Comparison of ENCODE assay signal across 8 cellular contexts in genomic region chr2:62320137-62320536, GRCh38.
DNase-seq lines count a peak whose midpoint lies in the region; ATAC-seq, FAIRE-seq and TF ChIP-seq lines count a peak whose summit lies in the region.
"Not testable (repeated sequence)": the region's sequence is repeated elsewhere in the genome, so short reads cannot be mapped to it uniquely, and the experiment has no call there.

No MANE protein-coding gene starts in this region.

- H3K4ac ChIP-seq in H1 (replicated peaks; ENCODE audit: insufficient read length, low read depth, low read length); mesendoderm (ENCODE audit: low read depth, low read length): not testable (repeated sequence)

- not testable (repeated sequence) for H3K23me2 ChIP-seq in H1 (ENCODE audit: low read depth, low read length)

- not testable (repeated sequence) for H3K4me2 ChIP-seq in GM23338; GM12878 (ENCODE audit: control insufficient read depth, insufficient read depth); K562 (ENCODE audit: insufficient read depth, low read length); H1 (ENCODE audit: insufficient read depth in 1 of 2, low read depth in 2 of 2, low read length in 2 of 2); mesendoderm (ENCODE audit: low read length)
- H3K4me2 ChIP-seq in neural progenitor cell = peak overlapping the region; percentile 62

- H3K9me2 ChIP-seq in GM23338 (ENCODE audit: insufficient read depth) = not testable (repeated sequence)

- not testable (repeated sequence) for H3K18ac ChIP-seq in H1 (ENCODE audit: extremely low read depth, low read length)
- H3K18ac ChIP-seq in mesendoderm (ENCODE audit: low read length) = peak overlapping the region; percentile 81

- BruUV-seq in GM12878 (replicated peaks; lab: Mats Ljungman, UMichigan); K562 (replicated peaks; lab: Mats Ljungman, UMichigan): not testable (repeated sequence)

- H3K79me2 ChIP-seq in GM23338 (replicated peaks; ENCODE audit: insufficient read depth); GM12878 (ENCODE audit: control insufficient read depth, insufficient read depth, low read length); K562 (ENCODE audit: control insufficient read depth, insufficient read depth, low read length); H1 (ENCODE audit: control insufficient read depth in 1 of 2, insufficient read depth in 2 of 2, low read length in 2 of 2); mesendoderm (ENCODE audit: control insufficient read depth, insufficient read depth, low read length); neural progenitor cell (ENCODE audit: low read depth): not testable (repeated sequence)

- H4K5ac ChIP-seq in H1 (ENCODE audit: insufficient read length, low read depth, low read length); mesendoderm (ENCODE audit: low read length): not testable (repeated sequence)

- not testable (repeated sequence) for H4K8ac ChIP-seq in H1 (ENCODE audit: extremely low read depth, insufficient read depth, low read length); mesendoderm (ENCODE audit: low read depth, low read length)

- DNase-seq in GM23338 (ENCODE audit: low spot score); GM12878 (ENCODE audit: low read depth, low spot score); K562 (ENCODE audit: extremely low read depth in 1 of 4, low spot score in 3 of 4); H1 (ENCODE audit: low read depth in 1 of 2, low spot score in 2 of 2); mesendoderm; neural progenitor cell (ENCODE audit: low spot score); thyroid gland: not testable (repeated sequence)

- H3K27ac ChIP-seq in GM23338 (ENCODE audit: low read depth) (peak overlapping the region; percentile 89; the same call in 1 of the 2 replicates), GM12878 (ENCODE audit: control insufficient read depth, insufficient read depth) (peak overlapping the region; percentile 77), thyroid gland (peak overlapping the region in 2 of 3 donors; percentile 71 to 83)
- H3K27ac ChIP-seq in HEK293 (ENCODE audit: extremely low read depth, low read depth, low read length); K562 (ENCODE audit: extremely low read depth, low read depth, low read length); H1 (ENCODE audit: low read depth, low read length); mesendoderm (ENCODE audit: low read depth, low read length); neural progenitor cell: not testable (repeated sequence)

- not testable (repeated sequence) for H2BK15ac ChIP-seq in H1 (ENCODE audit: low read length); mesendoderm (replicated peaks; ENCODE audit: low read depth)

- not testable (repeated sequence) for H3K4me3 ChIP-seq in GM23338; HEK293 (ENCODE audit: low read depth, low read length); GM12878; K562; H1 (ENCODE audit: extremely low read depth in 1 of 4, insufficient read depth in 2 of 4, low read depth in 3 of 4, low read length in 4 of 4); mesendoderm (ENCODE audit: low read length); neural progenitor cell; thyroid gland (replicated peaks in 1 of 3)

- H3K4me1 ChIP-seq in GM23338 (ENCODE audit: insufficient read depth) = peaks cover 32% of the 10 kb centered on the region
- not testable (repeated sequence) for H3K4me1 ChIP-seq in HEK293 (ENCODE audit: control insufficient read depth, insufficient read depth, low read length); mesendoderm (ENCODE audit: control insufficient read depth, low read depth, low read length)
- peaks cover 32% of the 10 kb centered on the region for H3K4me1 ChIP-seq in GM12878 (ENCODE audit: control insufficient read depth, insufficient read depth, low read length)
- peaks cover 7 to 19% of the 10 kb centered on the region in 2 experiments; a peak in 4 of 5 replicates for H3K4me1 ChIP-seq in K562 (replicated peaks in 1 of 2; ENCODE audit: control insufficient read depth in 2 of 2, insufficient read depth in 2 of 2, low read length in 2 of 2)
- peaks cover 0 to 17% (median 6%) of the 10 kb centered on the region in 4 experiments; a peak in 5 of 7 replicates for H3K4me1 ChIP-seq in H1 (replicated peaks in 1 of 4; ENCODE audit: control insufficient read depth in 3 of 4, insufficient read depth in 4 of 4, low read length in 3 of 4)
- H3K4me1 ChIP-seq in neural progenitor cell = peaks cover 16% of the 10 kb centered on the region
- peaks cover 13 to 23% of the 10 kb centered on the region in 2 donors for H3K4me1 ChIP-seq in thyroid gland

- not testable (repeated sequence) for TF ChIP-seq RAD21 in GM12878 (IDR thresholded peaks at IDR 0.05; ENCODE audit: insufficient read depth, low read depth, low read length); K562 (CRISPR knock-in tag; conservative IDR thresholded peaks at IDR 0.05 in 1 of 2, IDR thresholded peaks at IDR 0.05 in 1 of 2); H1 (IDR thresholded peaks at IDR 0.05 in 1 of 2, conservative IDR thresholded peaks at IDR 0.05 in 1 of 2; ENCODE audit: low read depth in 2 of 2, low read length in 2 of 2)

- not testable (repeated sequence) for H3K27me3 ChIP-seq in GM23338 (ENCODE audit: insufficient read depth); GM12878 (replicated peaks in 1 of 2; ENCODE audit: control insufficient read depth in 2 of 2, insufficient read depth in 2 of 2, low read length in 1 of 2); K562 (ENCODE audit: control insufficient read depth in 2 of 2, insufficient read depth in 2 of 2, low read length in 2 of 2); H1 (replicated peaks in 1 of 4; ENCODE audit: control insufficient read depth in 3 of 4, extremely low read depth in 1 of 4, insufficient read depth in 3 of 4, low read length in 3 of 4); mesendoderm (ENCODE audit: insufficient read depth, low read length, poor library complexity); neural progenitor cell; thyroid gland

- H3K79me1 ChIP-seq in H1 (ENCODE audit: low read depth, low read length); mesendoderm (ENCODE audit: low read length): not testable (repeated sequence)

- SMC1A ChIA-PET in GM12878 (lab: Charles Lee; ENCODE audit: uncharacterized antibody, unreplicated experiment) = interaction anchor here (3.6 to 26.8 kb wide), 2 partner anchors 10 to 16 kb away, joined by 23 to 467 read pairs; no protein-coding TSS in a partner anchor

- ATAC-seq in GM23338, GM12878, K562: not testable (repeated sequence)

- not testable (repeated sequence) for TF ChIP-seq CTCF in GM23338 (conservative IDR thresholded peaks at IDR 0.05; ENCODE audit: low read depth in 2 of 2); HEK293 (tag by site-specific recombination; IDR thresholded peaks at IDR 0.05); GM12878 (IDR thresholded peaks at IDR 0.05 in 2 of 3, conservative IDR thresholded peaks at IDR 0.05 in 1 of 3; ENCODE audit: control insufficient read depth in 2 of 3, extremely low read depth in 1 of 3, insufficient read depth in 1 of 3, low read depth in 3 of 3, low read length in 3 of 3); K562 (IDR thresholded peaks at IDR 0.05 in 2 of 3, conservative IDR thresholded peaks at IDR 0.05 in 1 of 3; ENCODE audit: insufficient read depth in 2 of 3, low read depth in 1 of 3, low read length in 3 of 3); H1 (IDR thresholded peaks at IDR 0.05; ENCODE audit: control extremely low read depth in 1 of 3, insufficient read depth in 1 of 3, low read depth in 1 of 3, low read length in 3 of 3); neural progenitor cell (IDR thresholded peaks at IDR 0.05); thyroid gland (IDR thresholded peaks at IDR 0.05)

- not testable (repeated sequence) for H2AK5ac ChIP-seq in H1 (ENCODE audit: low read depth, low read length); mesendoderm (ENCODE audit: low read length)

- WGBS in GM12878 (ENCODE audit: insufficient coverage, insufficient replicate concordance, low lambda C conversion rate, missing lambda C conversion rate) = 100% methylated on average over 2 of the region's 2 CpGs
- WGBS in K562 (ENCODE audit: insufficient coverage, low coverage, missing lambda C conversion rate) = 94% methylated on average over 2 of the region's 2 CpGs
- WGBS in H1 (ENCODE audit: extremely low coverage in 1 of 2, insufficient coverage in 1 of 2, insufficient read length in 1 of 2, insufficient replicate concordance in 2 of 2, low coverage in 1 of 2, low lambda C conversion rate in 2 of 2, missing lambda C conversion rate in 1 of 2), 2 experiments = 92% methylated on average over 2 of the region's 2 CpGs; no CpG with 5 or more reads in 1 of the 2 experiments
- WGBS in mesendoderm (ENCODE audit: extremely low coverage, insufficient coverage, low lambda C conversion rate) = no CpG with 5 or more reads among the region's 2 CpGs
- WGBS in thyroid gland, 2 donors = 95 to 98% methylated on average over 2 of the region's 2 CpGs

- not testable (repeated sequence) for H3K27me3 Mint-ChIP-seq in GM23338 (ENCODE audit: insufficient read depth, low read depth, poor library complexity); neural progenitor cell (ENCODE audit: insufficient read depth, low read depth)

- peaks cover 14% of the 10 kb centered on the region for H3K9me3 Mint-ChIP-seq in GM23338
- H3K9me3 Mint-ChIP-seq in neural progenitor cell = not testable (repeated sequence)

- intact Hi-C loops in GM12878 (cut with micrococcal nuclease; ENCODE audit: unreplicated experiment); K562 (cut with micrococcal nuclease); thyroid gland (cut with DNase I): not testable (repeated sequence)

- CTCF ChIA-PET in HEK293 (lab: Yijun Ruan, JAX) = interaction anchor here (0.6 kb wide), 1 partner anchor 65 kb away, joined by 3 read pairs; no protein-coding TSS in a partner anchor
- CTCF ChIA-PET in GM12878 (lab: Yijun Ruan, JAX) = interaction anchor here (0.6 to 1.8 kb wide), 3 partner anchors 91 to 327 kb away, joined by 3 read pairs; no protein-coding TSS in a partner anchor
- CTCF ChIA-PET in K562 (lab: Yijun Ruan, JAX; ENCODE audit: low intra/inter-chr PET ratio) = not testable (repeated sequence)
- CTCF ChIA-PET in H1 (lab: Charles Lee; ENCODE audit: partially characterized antibody) = interaction anchor here (0.8 to 2.3 kb wide), 4 partner anchors 14 to 31 kb away, joined by 3 to 7 read pairs (median 4); no protein-coding TSS in a partner anchor

- not testable (repeated sequence) for H4K20me1 ChIP-seq in GM23338 (replicated peaks; ENCODE audit: insufficient read depth); GM12878 (ENCODE audit: control insufficient read depth, insufficient read depth); K562 (replicated peaks; ENCODE audit: control insufficient read depth, insufficient read depth, low read length); H1 (replicated peaks in 1 of 2; ENCODE audit: control insufficient read depth in 1 of 2, insufficient read depth in 2 of 2, low read length in 2 of 2); neural progenitor cell (ENCODE audit: low read depth)

- not testable (repeated sequence) for H3K14ac ChIP-seq in H1 (ENCODE audit: insufficient read length)

- H2BK12ac ChIP-seq in H1 (ENCODE audit: low read depth, low read length) = not testable (repeated sequence)

- not testable (repeated sequence) for TF ChIP-seq POLR2A in GM12878 (IDR thresholded peaks at IDR 0.05; ENCODE audit: low read depth, low read length); K562 (conservative IDR thresholded peaks at IDR 0.05); H1 (IDR thresholded peaks at IDR 0.05; ENCODE audit: control extremely low read depth in 1 of 2, low read depth in 2 of 2, low read length in 2 of 2); thyroid gland (IDR thresholded peaks at IDR 0.05)

- not testable (repeated sequence) for H3K27ac Mint-ChIP-seq in GM23338, neural progenitor cell

- in situ Hi-C loops in GM12878 (cut with MboI); K562 (cut with MboI): not testable (repeated sequence)

- TF ChIP-seq EP300 in GM12878 (IDR thresholded peaks at IDR 0.05; ENCODE audit: borderline replicate concordance in 1 of 2, control insufficient read depth in 1 of 2, low read depth in 2 of 2, low read length in 2 of 2); K562 (IDR thresholded peaks at IDR 0.05; ENCODE audit: low read length); H1 (IDR thresholded peaks at IDR 0.05; ENCODE audit: borderline replicate concordance in 1 of 2, low read depth in 2 of 2, low read length in 2 of 2): not testable (repeated sequence)

- H4K91ac ChIP-seq in H1 (replicated peaks; ENCODE audit: insufficient read length, low read length) = not testable (repeated sequence)

- not testable (repeated sequence) for H3K4me3 Mint-ChIP-seq in GM23338, neural progenitor cell

- H3K36me3 Mint-ChIP-seq in GM23338 (ENCODE audit: low read depth) = peaks cover 15% of the 10 kb centered on the region
- H3K36me3 Mint-ChIP-seq in neural progenitor cell = not testable (repeated sequence)

- H3K9me1 ChIP-seq in K562 (ENCODE audit: control insufficient read depth, insufficient read depth, low read length) = not testable (repeated sequence)

- H2BK120ac ChIP-seq in H1 (replicated peaks; ENCODE audit: low read depth, low read length); mesendoderm (ENCODE audit: low read depth, low read length): not testable (repeated sequence)

- POLR2A ChIA-PET in HEK293 (lab: Yijun Ruan, JAX); K562 (lab: Yijun Ruan, JAX): not testable (repeated sequence)
- POLR2A ChIA-PET in GM12878 (lab: Charles Lee) (interaction anchor here (0.9 to 4.0 kb wide), 3 partner anchors 11 to 14 kb away, joined by 3 to 15 read pairs (median 11); no protein-coding TSS in a partner anchor), H1 (lab: Charles Lee; ENCODE audit: partially characterized antibody) (interaction anchor here (0.8 kb wide), 1 partner anchor 15 kb away, joined by 3 read pairs; no protein-coding TSS in a partner anchor)

- H3K23ac ChIP-seq in H1 (ENCODE audit: insufficient read length); mesendoderm (ENCODE audit: low read length): not testable (repeated sequence)

- H2BK5ac ChIP-seq in H1 (ENCODE audit: low read depth, low read length) = peak overlapping the region; percentile 27; the same call in 1 of the 2 replicates
- not testable (repeated sequence) for H2BK5ac ChIP-seq in mesendoderm (ENCODE audit: low read length)

- H3K9me3 ChIP-seq in HEK293 (ENCODE audit: control insufficient read depth, insufficient read depth, low read depth, low read length); GM12878 (replicated peaks; ENCODE audit: control insufficient read depth, insufficient read depth, low read length); K562 (replicated peaks; ENCODE audit: control insufficient read depth, insufficient read depth, low read depth, low read length); H1 (ENCODE audit: insufficient read depth in 2 of 2, low read depth in 1 of 2, low read length in 1 of 2); neural progenitor cell (ENCODE audit: low read depth); thyroid gland: not testable (repeated sequence)

- H3K4me1 Mint-ChIP-seq in GM23338 (peaks cover 26% of the 10 kb centered on the region), neural progenitor cell (peaks cover 29% of the 10 kb centered on the region)

- H2AFZ ChIP-seq in GM23338; GM12878 (ENCODE audit: control insufficient read depth, low read depth, low read length); K562 (ENCODE audit: low read depth, low read length); H1 (ENCODE audit: low read length); neural progenitor cell (replicated peaks): not testable (repeated sequence)

- FAIRE-seq in GM12878 (lab: Jason Lieb, UNC); K562 (lab: Jason Lieb, UNC); H1 (lab: Jason Lieb, UNC): not testable (repeated sequence)

- RAD21 ChIA-PET in GM12878 (lab: Charles Lee; ENCODE audit: unreplicated experiment) = interaction anchor here (2.5 kb wide), 1 partner anchor 10 kb away, joined by 18 read pairs; no protein-coding TSS in a partner anchor

- not testable (repeated sequence) for H3K56ac ChIP-seq in H1 (replicated peaks; ENCODE audit: insufficient read length, low read depth, low read length); mesendoderm (ENCODE audit: low read length)

- H3F3A ChIP-seq in GM23338 (replicated peaks; ENCODE audit: low read depth) = not testable (repeated sequence)
- peaks cover 15% of the 10 kb centered on the region for H3F3A ChIP-seq in neural progenitor cell (ENCODE audit: low read depth)

- H3K36me3 ChIP-seq in GM23338 (ENCODE audit: insufficient read depth); HEK293 (ENCODE audit: control insufficient read depth in 2 of 2, insufficient read depth in 1 of 2, low read length in 2 of 2); GM12878 (ENCODE audit: control insufficient read depth in 2 of 2, insufficient read depth in 2 of 2, low read length in 1 of 2); K562 (ENCODE audit: control insufficient read depth, insufficient read depth, low read length); H1 (ENCODE audit: control insufficient read depth in 2 of 4, insufficient read depth in 4 of 4, low read length in 3 of 4); mesendoderm (ENCODE audit: control insufficient read depth, insufficient read depth, low read length); neural progenitor cell; thyroid gland: not testable (repeated sequence)

- not testable (repeated sequence) for H3K9ac ChIP-seq in GM12878 (ENCODE audit: control insufficient read depth, insufficient read depth, low read length); K562 (ENCODE audit: insufficient read depth in 1 of 2, low read depth in 2 of 2, low read length in 2 of 2); H1 (replicated peaks in 1 of 4; ENCODE audit: extremely low read depth in 1 of 4, low read depth in 3 of 4, low read length in 3 of 4); mesendoderm (ENCODE audit: low read length); neural progenitor cell

- H2BK20ac ChIP-seq in H1 (ENCODE audit: low read length) = not testable (repeated sequence)
